Comparison of ENCODE assay signal across 20 cellular contexts in genomic region chr5:174383196-174384178, GRCh38.
DNase-seq lines count a peak whose midpoint lies in the region; TF ChIP-seq lines count a peak whose summit lies in the region.
"Had no signal": no experiment of that assay in that cellular context is flagged by ENCODE, and none has a peak within 500 bp of the region (broad histone marks: within the 10 kb centered on the region; RNA-seq: fewer than 3 reads in every experiment).

No MANE protein-coding gene starts in this region.

- CTCF ChIA-PET in activated CD4-positive, alpha-beta T cell treated with anti-CD3 and anti-CD28 coated beads, Interleukin-2, amount 10 ng/mL, durations not matched to agents 7 days and 5 days (lab: Charles Lee): no interaction called here

- no peaks in the 10 kb centered on the region for H3K36me3 Mint-ChIP-seq in nephron progenitor cell (ENCODE audit: low read depth)
- H3K36me3 Mint-ChIP-seq in activated CD4-positive, alpha-beta T cell treated with anti-CD3 and anti-CD28 coated beads, Interleukin-2, amount 10 ng/mL, durations not matched to agents 7 days and 5 days (ENCODE audit: low read depth): no peaks in the 10 kb centered on the region
- H3K36me3 Mint-ChIP-seq: naive B cell; stimulated activated memory B cell treated with anti-CD40 and anti-IgM and Interleukin-4, amounts not matched to agents 10 μg/mL and 1 μg/mL and 100 μg/mL, for 72 hours had no signal

- peak; percentile 18 for DNase-seq in EH (ENCODE audit: low read depth)
- peak; percentile 57 for DNase-seq in M059J (ENCODE audit: low read depth)
- peak; percentile 30 for DNase-seq in amniotic epithelial cell (ENCODE audit: low read depth)
- DNase-seq in nephron progenitor cell: no peak
- no peak for DNase-seq in NCI-H524 (lab: John Stamatoyannopoulos, UW)
- no peak for DNase-seq in ACHN
- DNase-seq in activated CD4-positive, alpha-beta T cell treated with anti-CD3 and anti-CD28 coated beads, Interleukin-2, amount 10 ng/mL, durations not matched to agents 7 days and 5 days: no peak
- DNase-seq: activated CD4-positive, alpha-beta memory T cell treated with anti-CD3 and anti-CD28 coated beads, Interleukin-2, amount 10 ng/mL, durations not matched to agents 7 days and 5 days; activated naive CD4-positive, alpha-beta T cell treated with Interleukin-2 at 50 U/mL for 16 hours; effector memory CD8-positive, alpha-beta T cell; MM.1S; naive B cell; NCI-H187 treated with DMSO at 0.1 percent for 48 hours; pancreas; Right ventricle myocardium superior; WERI-Rb-1 had no signal

- peak overlapping the region; percentile 53 for H3K27ac Mint-ChIP-seq in nephron progenitor cell
- H3K27ac Mint-ChIP-seq in activated CD4-positive, alpha-beta T cell treated with anti-CD3 and anti-CD28 coated beads, Interleukin-2, amount 10 ng/mL, durations not matched to agents 7 days and 5 days: no peak overlapping the region
- H3K27ac Mint-ChIP-seq: activated CD4-positive, alpha-beta memory T cell treated with anti-CD3 and anti-CD28 coated beads, Interleukin-2, amount 10 ng/mL, durations not matched to agents 7 days and 5 days; effector memory CD8-positive, alpha-beta T cell; IgD-negative memory B cell; naive B cell; stimulated activated memory B cell treated with anti-CD40 and anti-IgM and Interleukin-4, amounts not matched to agents 10 μg/mL and 1 μg/mL and 100 μg/mL, for 72 hours; T-helper 1 cell treated with Interleukin-12 subunit alpha and Interleukin-12 subunit beta and Interleukin-4 antibody, amounts not matched to agents 30 μg/mL and 1 μg/mL, for 36 hours had no signal

- H3K4me1 Mint-ChIP-seq in nephron progenitor cell: peaks cover 30% of the 10 kb centered on the region
- H3K4me1 Mint-ChIP-seq in activated CD4-positive, alpha-beta T cell treated with anti-CD3 and anti-CD28 coated beads, Interleukin-2, amount 10 ng/mL, durations not matched to agents 7 days and 5 days: no peaks in the 10 kb centered on the region
- H3K4me1 Mint-ChIP-seq: activated CD4-positive, alpha-beta memory T cell treated with anti-CD3 and anti-CD28 coated beads, Interleukin-2, amount 10 ng/mL, durations not matched to agents 7 days and 5 days; IgD-negative memory B cell; naive B cell; stimulated activated memory B cell treated with anti-CD40 and anti-IgM and Interleukin-4, amounts not matched to agents 10 μg/mL and 1 μg/mL and 100 μg/mL, for 72 hours had no signal

- H3K27me3 Mint-ChIP-seq in nephron progenitor cell (ENCODE audit: low read depth, poor library complexity): peaks cover 6% of the 10 kb centered on the region
- peaks cover 4% of the 10 kb centered on the region for H3K27me3 Mint-ChIP-seq in activated CD4-positive, alpha-beta T cell treated with anti-CD3 and anti-CD28 coated beads, Interleukin-2, amount 10 ng/mL, durations not matched to agents 7 days and 5 days
- H3K27me3 Mint-ChIP-seq: activated CD4-positive, alpha-beta memory T cell treated with anti-CD3 and anti-CD28 coated beads, Interleukin-2, amount 10 ng/mL, durations not matched to agents 7 days and 5 days; effector memory CD8-positive, alpha-beta T cell had no signal

- peaks cover 12% of the 10 kb centered on the region for H3K9me3 Mint-ChIP-seq in nephron progenitor cell
- H3K9me3 Mint-ChIP-seq in activated CD4-positive, alpha-beta T cell treated with anti-CD3 and anti-CD28 coated beads, Interleukin-2, amount 10 ng/mL, durations not matched to agents 7 days and 5 days: no peaks in the 10 kb centered on the region
- H3K9me3 Mint-ChIP-seq: activated CD4-positive, alpha-beta memory T cell treated with anti-CD3 and anti-CD28 coated beads, Interleukin-2, amount 10 ng/mL, durations not matched to agents 7 days and 5 days; H9 had no signal

- POLR2A ChIA-PET in activated CD4-positive, alpha-beta T cell treated with anti-CD3 and anti-CD28 coated beads, Interleukin-2, amount 10 ng/mL, durations not matched to agents 7 days and 5 days (lab: Charles Lee): no interaction called here

- no peak overlapping the region for H3K4me3 Mint-ChIP-seq in nephron progenitor cell
- H3K4me3 Mint-ChIP-seq in activated CD4-positive, alpha-beta T cell treated with anti-CD3 and anti-CD28 coated beads, Interleukin-2, amount 10 ng/mL, durations not matched to agents 7 days and 5 days: no peak overlapping the region
- H3K4me3 Mint-ChIP-seq: activated CD4-positive, alpha-beta memory T cell treated with anti-CD3 and anti-CD28 coated beads, Interleukin-2, amount 10 ng/mL, durations not matched to agents 7 days and 5 days; effector memory CD8-positive, alpha-beta T cell; H9; IgD-negative memory B cell; naive B cell; stimulated activated memory B cell treated with anti-CD40 and anti-IgM and Interleukin-4, amounts not matched to agents 10 μg/mL and 1 μg/mL and 100 μg/mL, for 72 hours; T-helper 1 cell treated with Interleukin-12 subunit alpha and Interleukin-12 subunit beta and Interleukin-4 antibody, amounts not matched to agents 30 μg/mL and 1 μg/mL, for 36 hours had no signal

- in situ Hi-C loops in ACHN (cut with HindIII; ENCODE audit: low pct_ligation_motif_present, low pct_unique_long_range_greater_than_20kb, low sequenced_read_pairs): no loop called here

- TF ChIP-seq CTCF in nephron progenitor cell (IDR thresholded peaks at IDR 0.05): no peak

Comparison
In these comparisons a context has a peak if more than half of its experiments do, and no peak if none do; other contexts are left out.
1. DNase-seq: peak in EH (single experiment), M059J (single experiment) and amniotic epithelial cell (single experiment); none in nephron progenitor cell (single experiment), NCI-H524 (0 of 2), ACHN (single experiment) and activated CD4-positive, alpha-beta T cell treated with anti-CD3 and anti-CD28 coated beads, Interleukin-2, amount 10 ng/mL, durations not matched to agents 7 days and 5 days (single experiment).